In the genomic region with DNA sequence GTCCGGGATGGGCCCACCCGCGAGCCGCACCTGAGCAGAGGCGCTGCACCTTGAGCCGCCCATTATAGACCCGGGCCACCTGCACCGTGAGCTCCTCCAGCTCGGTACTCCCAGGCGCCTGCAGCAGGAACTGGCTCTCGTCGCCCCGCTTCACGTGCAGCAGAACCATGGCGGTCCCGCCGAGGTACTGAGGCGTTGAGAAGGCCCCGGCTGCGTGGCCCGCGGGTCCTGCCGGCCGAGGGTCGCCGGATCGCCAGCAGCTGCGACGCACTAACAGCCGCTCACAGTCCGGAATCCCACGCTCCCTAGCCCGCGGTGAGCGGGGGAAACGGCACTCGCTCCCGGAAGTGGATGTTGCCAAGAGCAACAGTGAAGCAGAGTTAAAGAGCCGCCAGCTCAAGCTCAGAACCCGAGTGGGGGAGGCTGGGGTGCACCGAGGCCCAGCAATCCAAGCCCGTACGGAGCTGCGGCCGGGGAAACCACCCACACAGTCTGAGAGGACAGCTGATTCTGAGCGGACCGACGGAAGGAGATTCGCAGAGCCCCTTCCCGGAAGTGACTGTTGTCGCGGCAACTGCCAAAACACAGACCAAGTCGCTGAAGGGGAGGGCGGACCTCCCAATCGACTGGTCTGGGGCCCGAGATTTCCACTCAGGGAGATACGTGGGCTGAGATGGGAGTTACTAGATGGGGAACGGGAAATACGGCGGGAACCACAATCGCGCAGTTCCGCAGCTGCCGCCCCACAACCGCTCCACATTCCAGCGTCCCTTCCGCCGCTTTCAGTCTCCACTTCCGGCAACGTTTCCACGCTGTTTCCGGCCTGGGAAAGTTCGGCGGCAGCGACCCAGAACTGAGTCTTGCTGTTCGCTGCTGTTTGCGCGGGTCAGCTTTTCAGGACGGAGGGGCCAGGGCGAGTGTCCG, we compare ENCODE assay signal across 8 cellular contexts. TPM values are rescaled to one million over a fixed set of nuclear protein-coding genes. Genes with fewer than 3 reads are reported as not detected.
A peak's percentile ranks its signal among the peaks of the same experiment; 100 is the strongest.
DNase-seq lines count a peak whose midpoint lies in the region; ATAC-seq and TF ChIP-seq lines count a peak whose summit lies in the region.

A gene with protein sequence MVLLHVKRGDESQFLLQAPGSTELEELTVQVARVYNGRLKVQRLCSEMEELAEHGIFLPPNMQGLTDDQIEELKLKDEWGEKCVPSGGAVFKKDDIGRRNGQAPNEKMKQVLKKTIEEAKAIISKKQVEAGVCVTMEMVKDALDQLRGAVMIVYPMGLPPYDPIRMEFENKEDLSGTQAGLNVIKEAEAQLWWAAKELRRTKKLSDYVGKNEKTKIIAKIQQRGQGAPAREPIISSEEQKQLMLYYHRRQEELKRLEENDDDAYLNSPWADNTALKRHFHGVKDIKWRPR (minus strand): TSS at position 303 of the 924 bp plus-strand sequence. CDS start 134 bp downstream, at position 169.

- H3K4me1 ChIP-seq in right atrium auricular region (peaks cover 0 to 22% of the 10 kb centered on the region in 2 donors), uterus (peaks cover 0 to 5% of the 10 kb centered on the region in 2 donors)

- intact Hi-C loops in uterus (cut with DNase I; ENCODE audit: low total_unique reads) = no loop called here

- H3K27me3 ChIP-seq in right atrium auricular region (no peaks in the 10 kb centered on the region), uterus (no peaks in the 10 kb centered on the region)

- TF ChIP-seq POLR2A in GM15510 (IDR thresholded peaks at IDR 0.05; ENCODE audit: borderline replicate concordance, extremely low read depth, insufficient read length) (peak; percentile 69), uterus (IDR thresholded peaks at IDR 0.05) (no peak)

- ATAC-seq in HG02884 (IDR thresholded peaks at IDR 0.05; ENCODE audit: unreplicated experiment) = peak; percentile 90

- H3K4me3 ChIP-seq in right atrium auricular region (peak within 1 kb of the TSS; percentile 90 to 95), uterus (peak within 1 kb of the TSS; percentile 81 to 95)

- H3K27ac ChIP-seq in right atrium auricular region = peak within 1 kb of the TSS; percentile 89 to 95
- peak within 1 kb of the TSS; percentile 91 for H3K27ac ChIP-seq in uterus

- no peaks in the 10 kb centered on the region for H3K9me3 ChIP-seq in right atrium auricular region
- no peaks in the 10 kb centered on the region for H3K9me3 ChIP-seq in uterus

- DNase-seq in NCI-H187 (lab: John Stamatoyannopoulos, UW) (peak; percentile 75 to 95), T-helper 2 cell (peak; percentile 69 to 95 (median 85)), anterior cingulate cortex (lab: John Stamatoyannopoulos, UW) (peak; percentile 63 to 98 (median 91)), right atrium auricular region (ENCODE audit: low spot score) (peak; percentile 85), pulmonary artery endothelial cell (ENCODE audit: low read depth, low spot score) (peak; percentile 86), uterus (peak; percentile 84 to 85)

- no peak for TF ChIP-seq CTCF in right atrium auricular region (IDR thresholded peaks at IDR 0.05)
- TF ChIP-seq CTCF in uterus (IDR thresholded peaks at IDR 0.05) = peak in 1 of 4 experiments; percentile 10

- H3K36me3 ChIP-seq in right atrium auricular region = peaks cover 11% of the 10 kb centered on the region
- H3K36me3 ChIP-seq in uterus = no peaks in the 10 kb centered on the region

RNA-seq across cellular contexts. Expression of the gene that starts here (rescaled TPM):
- total RNA-seq in right atrium auricular region = 10 to 100 TPM; 16.1 to 22.2 TPM
- 36.5 and 44.8 TPM in 2 replicates for total RNA-seq in pulmonary artery endothelial cell
- 10 to 100 TPM in 3 of 4 donors, 1 to 10 TPM in 1; 9.7 to 45.3 (median 27.4) TPM for total RNA-seq in uterus

Comparison
In these comparisons a context has a peak if more than half of its experiments do, and no peak if none do; other contexts are left out.
1. Peak in every context shown above with its lines: DNase-seq, ATAC-seq, H3K4me3 ChIP-seq and H3K27ac ChIP-seq.